ENCODE assay signal across 8 cellular contexts in genomic region chr6:3258201-3258600, GRCh38. TPM values are rescaled to one million over a fixed set of nuclear protein-coding genes. Genes with fewer than 3 reads are reported as not detected.
DNase-seq lines count a peak whose midpoint lies in the region; ATAC-seq, FAIRE-seq and TF ChIP-seq lines count a peak whose summit lies in the region.

No MANE protein-coding gene starts in this region.

- H3K9ac ChIP-seq in mammary epithelial cell (ENCODE audit: insufficient read depth, low read length) (no peak overlapping the region), mucosa of stomach (ENCODE audit: low read length) (peak overlapping the region; percentile 25)

- TF ChIP-seq POLR2A in vagina (IDR thresholded peaks at IDR 0.05) (no peak), GM12891 (IDR thresholded peaks at IDR 0.05; ENCODE audit: low read depth, low read length) (no peak)

- ATAC-seq in stimulated activated naive CD8-positive, alpha-beta T cell treated with anti-CD3 and anti-CD28 coated beads, Interleukin-15, amount 100 ng/mL, for 72 hours = no peak
- ATAC-seq in HG02840 (IDR thresholded peaks at IDR 0.05; ENCODE audit: low FRiP score, unreplicated experiment) = no peak

- no peaks in the 10 kb centered on the region for H4K20me1 ChIP-seq in mammary epithelial cell (ENCODE audit: insufficient read depth, low read length)

- no peak for DNase-seq in stimulated activated naive CD8-positive, alpha-beta T cell treated with anti-CD3 and anti-CD28 coated beads, Interleukin-15, amount 100 ng/mL, for 72 hours
- DNase-seq in mammary epithelial cell = no peak
- no peak for DNase-seq in vagina (ENCODE audit: extremely low spot score in 2 of 2)
- no peak for DNase-seq in posterior vena cava (ENCODE audit: low spot score)
- no peak for DNase-seq in GM12891 (ENCODE audit: insufficient read length, low spot score)

- BruUV-seq in mammary epithelial cell (replicated peaks; lab: Mats Ljungman, UMichigan) = no TSS peak

- H3K4me3 Mint-ChIP-seq in stimulated activated naive CD8-positive, alpha-beta T cell treated with anti-CD3 and anti-CD28 coated beads, Interleukin-15, Interleukin-2, amounts not matched to agents 100 ng/mL and 50 ng/mL, for 24 hours = peak overlapping the region; percentile 64
- H3K4me3 Mint-ChIP-seq in stimulated activated naive CD8-positive, alpha-beta T cell treated with anti-CD3 and anti-CD28 coated beads, Interleukin-15, amount 100 ng/mL, for 72 hours = peak overlapping the region in 1 of 2 donors; percentile 95

- H3K36me3 ChIP-seq in mammary epithelial cell (ENCODE audit: insufficient read depth, low read length) (no peaks in the 10 kb centered on the region), mucosa of stomach (ENCODE audit: control insufficient read depth, insufficient read depth, low read length) (no peaks in the 10 kb centered on the region), vagina (peaks cover 0 to under 1% of the 10 kb centered on the region in 2 donors)

- H3K9me3 ChIP-seq in mammary epithelial cell (replicated peaks; ENCODE audit: insufficient read depth, low read length) (no peaks in the 10 kb centered on the region), mucosa of stomach (ENCODE audit: control insufficient read depth, low read length) (no peaks in the 10 kb centered on the region), vagina (no peaks in the 10 kb centered on the region)

- TF ChIP-seq CTCF in mammary epithelial cell (conservative IDR thresholded peaks at IDR 0.05 in 1 of 2, IDR thresholded peaks at IDR 0.05 in 1 of 2; ENCODE audit: extremely low read depth in 1 of 2, insufficient read depth in 1 of 2, low read depth in 1 of 2, low read length in 2 of 2) (no peak), vagina (IDR thresholded peaks at IDR 0.05) (no peak)

- H3K27ac Mint-ChIP-seq in stimulated activated naive CD8-positive, alpha-beta T cell treated with anti-CD3 and anti-CD28 coated beads, Interleukin-15, Interleukin-2, amounts not matched to agents 100 ng/mL and 50 ng/mL, for 24 hours = no peak overlapping the region
- H3K27ac Mint-ChIP-seq in stimulated activated naive CD8-positive, alpha-beta T cell treated with anti-CD3 and anti-CD28 coated beads, Interleukin-15, amount 100 ng/mL, for 72 hours = no peak overlapping the region

- H3K36me3 Mint-ChIP-seq in stimulated activated naive CD8-positive, alpha-beta T cell treated with anti-CD3 and anti-CD28 coated beads, Interleukin-15, Interleukin-2, amounts not matched to agents 100 ng/mL and 50 ng/mL, for 24 hours (ENCODE audit: low read depth) = peaks cover 32% of the 10 kb centered on the region

- intact Hi-C loops in mammary epithelial cell (cut with micrococcal nuclease) (loop anchor here (2.0 kb wide), 1 partner anchor 131 kb away; no protein-coding TSS in a partner anchor), vagina (cut with DNase I) (loop anchor here (5.0 kb wide), 2 partner anchors 136 to 316 kb away; no protein-coding TSS in a partner anchor), posterior vena cava (cut with DNase I) (loop anchor here in 1 of 2 donors (10.0 kb wide), 1 partner anchor 133 kb away; no protein-coding TSS in a partner anchor)

- in situ Hi-C loops in mammary epithelial cell (cut with MboI; ENCODE audit: low sequenced_read_pairs in 2 of 2) = loop anchor here in 1 of 2 donors (10.0 kb wide), 2 partner anchors 103 to 263 kb away; partner anchors contain the start of genes NQO2 and TUBB2A

- H3K4me1 ChIP-seq in mammary epithelial cell (ENCODE audit: insufficient read depth, low read length) = peaks cover 12% of the 10 kb centered on the region
- H3K4me1 ChIP-seq in mucosa of stomach (ENCODE audit: control insufficient read depth, insufficient read depth, low read length) = peaks cover 23% of the 10 kb centered on the region
- H3K4me1 ChIP-seq in vagina = peaks cover 37% of the 10 kb centered on the region

- no peaks in the 10 kb centered on the region for H3K27me3 ChIP-seq in mammary epithelial cell (ENCODE audit: insufficient read depth, low read length)
- H3K27me3 ChIP-seq in mucosa of stomach (ENCODE audit: control insufficient read depth, insufficient read depth, low read length) = no peaks in the 10 kb centered on the region
- H3K27me3 ChIP-seq in vagina = no peaks in the 10 kb centered on the region

- CTCF ChIA-PET in mammary epithelial cell (lab: Charles Lee; ENCODE audit: low non-redundant PET) = no interaction called here

- WGBS in mammary epithelial cell (ENCODE audit: low coverage, missing lambda C conversion rate) = 62% methylated on average over 11 of the region's 12 CpGs

- H3K27ac ChIP-seq in mammary epithelial cell (ENCODE audit: insufficient read depth, low read depth, low read length) (no peak overlapping the region), vagina (peak overlapping the region; percentile 77)

- peak overlapping the region; percentile 83 for H3K4me2 ChIP-seq in mammary epithelial cell (ENCODE audit: insufficient read depth, low read depth, low read length)

- H3K27me3 Mint-ChIP-seq in stimulated activated naive CD8-positive, alpha-beta T cell treated with anti-CD3 and anti-CD28 coated beads, Interleukin-15, Interleukin-2, amounts not matched to agents 100 ng/mL and 50 ng/mL, for 24 hours = peaks cover 7% of the 10 kb centered on the region
- H3K27me3 Mint-ChIP-seq in stimulated activated naive CD8-positive, alpha-beta T cell treated with anti-CD3 and anti-CD28 coated beads, Interleukin-15, amount 100 ng/mL, for 72 hours = peaks cover 10% of the 10 kb centered on the region

- no peak for FAIRE-seq in GM12891 (lab: Jason Lieb, UNC)

- peaks cover 43% of the 10 kb centered on the region for H3K79me2 ChIP-seq in mammary epithelial cell (ENCODE audit: insufficient read depth, low read length)

- peaks cover 36% of the 10 kb centered on the region for H3K4me1 Mint-ChIP-seq in stimulated activated naive CD8-positive, alpha-beta T cell treated with anti-CD3 and anti-CD28 coated beads, Interleukin-15, Interleukin-2, amounts not matched to agents 100 ng/mL and 50 ng/mL, for 24 hours (ENCODE audit: low read depth)
- H3K4me1 Mint-ChIP-seq in stimulated activated naive CD8-positive, alpha-beta T cell treated with anti-CD3 and anti-CD28 coated beads, Interleukin-15, amount 100 ng/mL, for 72 hours = peaks cover 33% of the 10 kb centered on the region

- H3K9me3 Mint-ChIP-seq in stimulated activated naive CD8-positive, alpha-beta T cell treated with anti-CD3 and anti-CD28 coated beads, Interleukin-15, Interleukin-2, amounts not matched to agents 100 ng/mL and 50 ng/mL, for 24 hours = peaks cover 4% of the 10 kb centered on the region
- no peaks in the 10 kb centered on the region for H3K9me3 Mint-ChIP-seq in stimulated activated naive CD8-positive, alpha-beta T cell treated with anti-CD3 and anti-CD28 coated beads, Interleukin-15, amount 100 ng/mL, for 72 hours

- H3K4me3 ChIP-seq in mammary epithelial cell (replicated peaks in 1 of 3; ENCODE audit: insufficient read depth in 1 of 3, low read depth in 2 of 3, low read length in 3 of 3) = peak overlapping the region; percentile 56 to 97 (median 95)
- no peak overlapping the region for H3K4me3 ChIP-seq in mucosa of stomach (ENCODE audit: low read length)
- H3K4me3 ChIP-seq in vagina = peak overlapping the region; percentile 67 to 81

- dilution Hi-C loops in mammary epithelial cell (cut with HindIII; ENCODE audit: low sequenced_read_pairs) = no loop called here

- peak overlapping the region; percentile 90 for H2AFZ ChIP-seq in mammary epithelial cell (ENCODE audit: low read depth, low read length)

TF ChIP-seq in GM12891, 5 proteins besides CTCF, POLR2A, EP300 and RAD21:
- TF ChIP-seq TAF1 (IDR thresholded peaks at IDR 0.05; ENCODE audit: low read depth, low read length) (no peak), POLR2AphosphoS5 (IDR thresholded peaks at IDR 0.05; ENCODE audit: low read depth, low read length) (no peak), POU2F2 (IDR thresholded peaks at IDR 0.05; ENCODE audit: low read depth, low read length) (no peak), SPI1 (IDR thresholded peaks at IDR 0.05; ENCODE audit: low read depth, low read length) (no peak), PAX5 (IDR thresholded peaks at IDR 0.05; ENCODE audit: insufficient read depth, low read length, severe bottlenecking) (no peak)

RNA-seq across cellular contexts. Expression of gene PSMG4, which starts 0.5 kb away (rescaled TPM):
- 10 to 100 TPM; 14.3 to 29.9 TPM for total RNA-seq in mammary epithelial cell
- polyA plus RNA-seq in mammary epithelial cell = 26.1 TPM
- 6.7 TPM for polyA minus RNA-seq in mammary epithelial cell
- total RNA-seq in vagina = 25.0 TPM
- total RNA-seq in posterior vena cava = 10 to 100 TPM; 14.3 to 18.0 TPM
- polyA plus RNA-seq in GM12891 (2012; ENCODE audit: low read depth, missing spikeins) = 36.3 TPM

RNA-seq across cellular contexts. Expression of gene TUBB2B, which starts 30.7 kb away (rescaled TPM):
- total RNA-seq in mammary epithelial cell = 10 to 100 TPM in 1 of 2 donors, 1 to 10 TPM in 1; 3.1 to 31.8 TPM
- polyA plus RNA-seq in mammary epithelial cell = 5.7 TPM
- polyA minus RNA-seq in mammary epithelial cell = 3.5 TPM
- total RNA-seq in vagina = 6.9 TPM
- 1 to 10 TPM; 3.0 to 5.7 TPM for total RNA-seq in posterior vena cava
- 33.4 TPM for polyA plus RNA-seq in GM12891 (2012; ENCODE audit: low read depth, missing spikeins)
